ENCODE assay signal across 8 cellular contexts in the genomic region with DNA sequence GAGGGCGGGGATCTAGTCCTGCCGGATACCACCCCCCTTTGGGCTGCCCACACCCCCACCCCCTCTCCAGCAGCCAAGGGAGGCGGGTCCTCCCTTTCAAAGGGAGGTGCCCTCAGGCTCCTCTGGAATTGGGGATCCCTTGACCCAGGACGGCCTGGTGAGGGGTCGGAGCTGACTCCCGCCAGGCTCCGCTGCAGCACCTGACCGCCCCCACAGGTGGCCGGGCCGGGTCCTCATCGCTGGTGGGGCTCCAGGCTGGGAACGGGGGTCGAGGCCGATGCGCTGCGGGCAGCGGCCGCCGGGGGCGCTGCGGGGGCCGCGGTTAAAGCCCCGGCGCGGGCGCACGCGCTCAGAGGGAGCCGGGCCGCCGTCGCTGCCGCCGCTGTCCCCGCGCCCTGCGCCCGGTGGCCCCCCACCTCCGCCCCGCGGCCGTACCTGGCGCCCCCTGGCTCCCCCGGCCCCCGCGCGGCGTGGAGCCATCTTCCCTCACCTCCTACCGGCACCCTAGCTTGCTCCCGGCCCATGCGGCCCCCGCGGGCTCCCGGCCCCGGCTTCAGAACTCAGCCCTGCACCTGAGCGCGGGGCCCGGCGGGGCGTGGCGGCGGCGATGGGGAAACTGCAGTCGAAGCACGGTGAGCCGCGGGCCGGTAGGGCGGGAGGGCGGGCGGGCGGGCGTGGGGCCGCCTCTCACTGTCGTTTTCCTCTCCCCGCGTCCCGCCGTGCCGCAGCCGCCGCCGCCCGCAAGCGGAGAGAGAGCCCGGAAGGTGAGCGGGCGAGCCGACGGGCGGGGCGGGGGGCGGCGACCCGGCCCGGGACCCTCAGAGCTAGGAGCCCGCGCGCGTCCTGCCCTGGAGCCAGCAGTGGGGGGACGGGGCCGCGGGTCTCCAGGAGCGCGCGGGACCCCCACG. TPM values are rescaled to one million over a fixed set of nuclear protein-coding genes. Genes with fewer than 3 reads are reported as not detected.
DNase-seq lines count a peak whose midpoint lies in the region; ATAC-seq and TF ChIP-seq lines count a peak whose summit lies in the region.

A gene with protein sequence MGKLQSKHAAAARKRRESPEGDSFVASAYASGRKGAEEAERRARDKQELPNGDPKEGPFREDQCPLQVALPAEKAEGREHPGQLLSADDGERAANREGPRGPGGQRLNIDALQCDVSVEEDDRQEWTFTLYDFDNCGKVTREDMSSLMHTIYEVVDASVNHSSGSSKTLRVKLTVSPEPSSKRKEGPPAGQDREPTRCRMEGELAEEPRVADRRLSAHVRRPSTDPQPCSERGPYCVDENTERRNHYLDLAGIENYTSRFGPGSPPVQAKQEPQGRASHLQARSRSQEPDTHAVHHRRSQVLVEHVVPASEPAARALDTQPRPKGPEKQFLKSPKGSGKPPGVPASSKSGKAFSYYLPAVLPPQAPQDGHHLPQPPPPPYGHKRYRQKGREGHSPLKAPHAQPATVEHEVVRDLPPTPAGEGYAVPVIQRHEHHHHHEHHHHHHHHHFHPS (plus strand): TSS at position 352 of the 908 bp plus-strand sequence. CDS start 256 bp downstream, at position 608.

- H3K27me3 Mint-ChIP-seq in activated naive CD8-positive, alpha-beta T cell treated with anti-CD3 and anti-CD28 coated beads, Interleukin-2, amount 50 U/mL, for 24 hours: peaks cover 52% of the 10 kb centered on the region

- peak; percentile 26 for TF ChIP-seq CTCF in BE2C (IDR thresholded peaks at IDR 0.05; ENCODE audit: low read depth, low read length)

- H3K4me3 Mint-ChIP-seq in activated naive CD8-positive, alpha-beta T cell treated with anti-CD3 and anti-CD28 coated beads, Interleukin-2, amount 50 U/mL, for 24 hours: peak within 1 kb of the TSS; percentile 6

- H3K27me3 ChIP-seq in BE2C: peaks cover 56% of the 10 kb centered on the region
- H3K27me3 ChIP-seq in iPS-15b (ENCODE audit: control insufficient read depth, insufficient read depth, low read length): peaks cover 45% of the 10 kb centered on the region

- no peak within 1 kb of the TSS for H3K9ac ChIP-seq in iPS-15b (ENCODE audit: low read depth, low read length)

- peaks cover 1% of the 10 kb centered on the region for H3K4me1 ChIP-seq in BE2C
- no peaks in the 10 kb centered on the region for H3K4me1 ChIP-seq in iPS-15b (ENCODE audit: control insufficient read depth, insufficient read depth, low read length)

- ATAC-seq in GM19452 (IDR thresholded peaks at IDR 0.05; ENCODE audit: unreplicated experiment): peak; percentile 50
- ATAC-seq in activated naive CD8-positive, alpha-beta T cell treated with anti-CD3 and anti-CD28 coated beads, Interleukin-2, amount 50 U/mL, for 24 hours: peak; percentile 18
- ATAC-seq in GM21390 (IDR thresholded peaks at IDR 0.05; ENCODE audit: unreplicated experiment): no peak

- H3K4me1 Mint-ChIP-seq in activated naive CD8-positive, alpha-beta T cell treated with anti-CD3 and anti-CD28 coated beads, Interleukin-2, amount 50 U/mL, for 24 hours: peaks cover 17% of the 10 kb centered on the region

- no peaks in the 10 kb centered on the region for H3K36me3 Mint-ChIP-seq in activated naive CD8-positive, alpha-beta T cell treated with anti-CD3 and anti-CD28 coated beads, Interleukin-2, amount 50 U/mL, for 24 hours (ENCODE audit: low read depth)

- H3K9me3 ChIP-seq in BE2C (no peaks in the 10 kb centered on the region), iPS-15b (ENCODE audit: control insufficient read depth, insufficient read depth, low read length) (no peaks in the 10 kb centered on the region)

- H3K36me3 ChIP-seq in BE2C (no peaks in the 10 kb centered on the region), iPS-15b (ENCODE audit: control insufficient read depth, insufficient read depth, low read length) (no peaks in the 10 kb centered on the region)

- H3K4me3 ChIP-seq in BE2C (ENCODE audit: low read depth, low read length) (peak within 1 kb of the TSS; percentile 29; the same call in 1 of the 2 replicates), iPS-15b (ENCODE audit: low read depth, low read length) (peak within 1 kb of the TSS; percentile 46)

- peak within 1 kb of the TSS; percentile 54 for H3K27ac Mint-ChIP-seq in activated naive CD8-positive, alpha-beta T cell treated with anti-CD3 and anti-CD28 coated beads, Interleukin-2, amount 50 U/mL, for 24 hours

- no peaks in the 10 kb centered on the region for H3K9me3 Mint-ChIP-seq in activated naive CD8-positive, alpha-beta T cell treated with anti-CD3 and anti-CD28 coated beads, Interleukin-2, amount 50 U/mL, for 24 hours

- DNase-seq in BE2C: peak; percentile 70
- peak; percentile 42 for DNase-seq in NOMO-1 treated with DMSO at 0.1 percent for 48 hours (lab: John Stamatoyannopoulos, UW; ENCODE audit: unreplicated experiment)
- DNase-seq in activated naive CD8-positive, alpha-beta T cell treated with anti-CD3 and anti-CD28 coated beads, Interleukin-2, amount 50 U/mL, for 24 hours: peak; percentile 63
- DNase-seq in stimulated activated CD4-positive, alpha-beta T cell treated with anti-CD3 and anti-CD28 coated beads, Interleukin-2, amount 100 ng/mL, for 24 hours: peak; percentile 51 to 68
- no peak for DNase-seq in DMS79 (lab: John Stamatoyannopoulos, UW)

RNA-seq across cellular contexts. Expression of the gene that starts here (rescaled TPM):
- 2.1 TPM for polyA plus RNA-seq in BE2C (2012; ENCODE audit: insufficient read depth, insufficient read length, low read depth)
